In the genomic region with DNA sequence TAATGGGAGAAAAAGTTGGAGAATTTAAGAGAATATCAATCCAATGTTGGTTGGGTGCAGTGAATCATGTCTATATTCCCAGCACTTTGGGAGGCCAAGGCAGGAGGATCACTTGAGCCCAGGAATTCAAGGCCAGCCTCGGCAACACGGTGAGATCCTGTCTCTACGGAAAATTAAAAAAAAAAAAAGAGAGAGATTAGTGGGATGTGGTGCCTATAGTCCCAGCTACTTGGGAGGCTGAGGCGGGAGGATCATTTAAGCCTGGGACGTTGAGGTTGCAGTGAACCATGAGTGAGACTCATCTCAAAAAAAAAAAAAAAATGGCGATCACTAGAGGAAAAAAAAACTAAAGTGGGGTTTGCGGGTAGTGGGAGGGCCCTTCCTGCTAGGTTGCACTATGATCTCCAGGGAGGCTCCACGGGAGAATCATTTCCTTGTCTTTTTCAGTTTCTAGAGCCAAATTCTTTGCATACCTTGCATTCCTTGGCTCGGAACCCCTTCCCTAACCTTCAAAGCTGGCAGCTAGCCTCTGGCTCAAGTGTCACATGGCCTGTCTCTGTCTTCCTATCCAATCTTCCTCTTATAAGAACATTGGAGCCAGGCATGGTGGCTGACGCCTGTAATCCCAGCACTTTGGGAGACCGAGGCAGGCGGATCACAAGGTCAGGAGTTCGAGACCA, we compare ENCODE assay signal across 1 cellular context.
A peak's percentile ranks its signal among the peaks of the same experiment; 100 is the strongest.
TF ChIP-seq lines count a peak whose summit lies in the region.

No MANE protein-coding gene starts in this region.

TF ChIP-seq in WTC11, 78 proteins besides CTCF, POLR2A, EP300 and RAD21 (continued from another document):
- no peak for TF ChIP-seq ZNF232 (CRISPR knock-in tag; IDR thresholded peaks at IDR 0.05)
- TF ChIP-seq, protein P1, sequence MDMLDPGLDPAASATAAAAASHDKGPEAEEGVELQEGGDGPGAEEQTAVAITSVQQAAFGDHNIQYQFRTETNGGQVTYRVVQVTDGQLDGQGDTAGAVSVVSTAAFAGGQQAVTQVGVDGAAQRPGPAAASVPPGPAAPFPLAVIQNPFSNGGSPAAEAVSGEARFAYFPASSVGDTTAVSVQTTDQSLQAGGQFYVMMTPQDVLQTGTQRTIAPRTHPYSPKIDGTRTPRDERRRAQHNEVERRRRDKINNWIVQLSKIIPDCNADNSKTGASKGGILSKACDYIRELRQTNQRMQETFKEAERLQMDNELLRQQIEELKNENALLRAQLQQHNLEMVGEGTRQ (CRISPR knock-in tag; IDR thresholded peaks at IDR 0.05) = peak; percentile 79
- TF ChIP-seq, protein P2, sequence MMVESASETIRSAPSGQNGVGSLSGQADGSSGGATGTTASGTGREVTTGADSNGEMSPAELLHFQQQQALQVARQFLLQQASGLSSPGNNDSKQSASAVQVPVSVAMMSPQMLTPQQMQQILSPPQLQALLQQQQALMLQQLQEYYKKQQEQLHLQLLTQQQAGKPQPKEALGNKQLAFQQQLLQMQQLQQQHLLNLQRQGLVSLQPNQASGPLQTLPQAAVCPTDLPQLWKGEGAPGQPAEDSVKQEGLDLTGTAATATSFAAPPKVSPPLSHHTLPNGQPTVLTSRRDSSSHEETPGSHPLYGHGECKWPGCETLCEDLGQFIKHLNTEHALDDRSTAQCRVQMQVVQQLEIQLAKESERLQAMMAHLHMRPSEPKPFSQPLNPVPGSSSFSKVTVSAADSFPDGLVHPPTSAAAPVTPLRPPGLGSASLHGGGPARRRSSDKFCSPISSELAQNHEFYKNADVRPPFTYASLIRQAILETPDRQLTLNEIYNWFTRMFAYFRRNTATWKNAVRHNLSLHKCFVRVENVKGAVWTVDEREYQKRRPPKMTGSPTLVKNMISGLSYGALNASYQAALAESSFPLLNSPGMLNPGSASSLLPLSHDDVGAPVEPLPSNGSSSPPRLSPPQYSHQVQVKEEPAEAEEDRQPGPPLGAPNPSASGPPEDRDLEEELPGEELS (CRISPR knock-in tag; IDR thresholded peaks at IDR 0.05) = no peak
- no peak for TF ChIP-seq CREB1 (CRISPR knock-in tag; IDR thresholded peaks at IDR 0.05)
- TF ChIP-seq TCF7 (CRISPR knock-in tag; IDR thresholded peaks at IDR 0.05; ENCODE audit: low read depth) = no peak
- TF ChIP-seq ZNF423 (CRISPR knock-in tag; IDR thresholded peaks at IDR 0.05) = no peak
- TF ChIP-seq, protein P3, sequence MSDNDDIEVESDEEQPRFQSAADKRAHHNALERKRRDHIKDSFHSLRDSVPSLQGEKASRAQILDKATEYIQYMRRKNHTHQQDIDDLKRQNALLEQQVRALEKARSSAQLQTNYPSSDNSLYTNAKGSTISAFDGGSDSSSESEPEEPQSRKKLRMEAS (CRISPR knock-in tag; IDR thresholded peaks at IDR 0.05) = peak; percentile 52; the same call in 1 of the 2 replicates
- no peak for TF ChIP-seq ATF1 (CRISPR knock-in tag; IDR thresholded peaks at IDR 0.05)
